In the genomic region with DNA sequence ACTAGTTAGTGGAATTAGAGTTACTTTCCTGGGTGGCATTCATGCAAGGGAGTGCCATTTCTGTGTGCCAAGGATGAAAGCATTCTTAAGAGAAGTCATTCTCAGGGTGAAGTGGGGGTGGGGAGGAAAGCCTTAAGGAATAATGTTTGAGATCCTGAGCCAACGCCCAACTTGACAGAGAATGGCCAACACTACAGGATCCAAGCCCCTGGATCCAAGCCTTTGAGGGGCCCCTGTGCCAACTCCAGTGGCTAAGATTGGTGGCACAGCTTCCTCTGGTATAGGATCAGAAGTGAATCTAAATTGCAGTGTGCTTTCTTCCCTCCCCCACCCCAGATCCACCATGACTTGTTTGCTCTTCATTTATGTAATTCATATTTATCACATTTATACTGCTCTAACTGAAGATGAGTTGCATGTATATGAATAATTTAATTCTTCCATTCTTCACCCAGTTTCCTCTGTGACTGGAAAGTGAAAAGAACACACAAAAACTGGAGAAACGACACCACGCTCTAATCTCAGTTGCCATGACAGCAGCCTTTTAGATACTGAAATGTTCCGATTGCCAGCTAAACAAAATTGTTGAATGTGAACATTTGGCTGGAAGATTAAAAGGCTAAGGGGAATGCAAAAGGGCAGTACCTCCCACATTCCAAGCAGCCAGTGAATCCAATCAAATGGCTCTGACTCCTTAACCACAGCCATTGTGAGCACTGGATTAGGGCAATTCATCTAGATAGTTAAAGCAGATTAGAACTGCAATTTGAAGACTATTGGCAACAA, we compare ENCODE assay signal across 8 cellular contexts. TPM values are rescaled to one million over a fixed set of nuclear protein-coding genes. Genes with fewer than 3 reads are reported as not detected.
DNase-seq lines count a peak whose midpoint lies in the region; ATAC-seq, FAIRE-seq and TF ChIP-seq lines count a peak whose summit lies in the region.

No MANE protein-coding gene starts in this region.

- intact Hi-C loops in K562 (cut with micrococcal nuclease) = no loop called here
- intact Hi-C loops in CD8-positive, alpha-beta T cell (cut with DNase I, micrococcal nuclease) = no loop called here

- CTCF ChIA-PET in K562 (lab: Yijun Ruan, JAX; ENCODE audit: low intra/inter-chr PET ratio) = no interaction called here
- CTCF ChIA-PET in CD8-positive, alpha-beta T cell (lab: Charles Lee) = no interaction called here

- H3K4me1 Mint-ChIP-seq in activated T-cell treated with anti-CD3 and anti-CD28 coated beads, Interleukin-2, amount 50 U/mL, for 24 hours (ENCODE audit: low read depth) = peaks cover 8% of the 10 kb centered on the region
- H3K4me1 Mint-ChIP-seq in CD8-positive, alpha-beta T cell (ENCODE audit: low read depth) = peaks cover 9% of the 10 kb centered on the region

- no peak overlapping the region for H3K4me2 ChIP-seq in K562 (ENCODE audit: insufficient read depth, low read length)

- FAIRE-seq in K562 (lab: Jason Lieb, UNC) = no peak

- H3K9me3 ChIP-seq in HUES64 (ENCODE audit: insufficient read depth, low read depth, low read length) (no peaks in the 10 kb centered on the region), K562 (replicated peaks; ENCODE audit: control insufficient read depth, insufficient read depth, low read depth, low read length) (no peaks in the 10 kb centered on the region)
- no peaks in the 10 kb centered on the region for H3K9me3 ChIP-seq in CD8-positive, alpha-beta T cell (ENCODE audit: low read length)

- no peaks in the 10 kb centered on the region; the same call in 1 of the 2 replicates for H3K27me3 ChIP-seq in HUES64 (ENCODE audit: insufficient read depth, low read length)
- H3K27me3 ChIP-seq in K562 (ENCODE audit: control insufficient read depth in 2 of 2, insufficient read depth in 2 of 2, low read length in 2 of 2) = peaks cover 34 to 47% of the 10 kb centered on the region in 2 experiments; a peak in 4 of 5 replicates
- H3K27me3 ChIP-seq in layer of hippocampus (ENCODE audit: control insufficient read depth, insufficient read depth, low read length) = no peaks in the 10 kb centered on the region
- peaks cover 8% of the 10 kb centered on the region for H3K27me3 ChIP-seq in CD8-positive, alpha-beta T cell (ENCODE audit: insufficient read depth, low read length)

- DNase-seq in AG20443 (ENCODE audit: low spot score) (peak; percentile 67), K562 (ENCODE audit: extremely low read depth in 1 of 4, low spot score in 3 of 4) (no peak), NCI-H187 (lab: John Stamatoyannopoulos, UW) (no peak)
- no peak for DNase-seq in stimulated activated CD4-positive, alpha-beta T cell treated with anti-CD3 and anti-CD28 coated beads, Interleukin-12 subunit alpha, Interleukin-12 subunit beta, amount 100 ng/mL, for 4 hours
- no peak for DNase-seq in activated T-cell treated with anti-CD3 and anti-CD28 coated beads, Interleukin-2, amount 50 U/mL, for 24 hours
- no peak for DNase-seq in CD8-positive, alpha-beta T cell

- H3K79me2 ChIP-seq in K562 (ENCODE audit: control insufficient read depth, insufficient read depth, low read length) = no peaks in the 10 kb centered on the region

- H3K27me3 Mint-ChIP-seq in activated T-cell treated with anti-CD3 and anti-CD28 coated beads, Interleukin-2, amount 50 U/mL, for 24 hours = peaks cover 7% of the 10 kb centered on the region
- H3K27me3 Mint-ChIP-seq in CD8-positive, alpha-beta T cell (ENCODE audit: low read depth) = peaks cover 36% of the 10 kb centered on the region

- POLR2A ChIA-PET in K562 (lab: Yijun Ruan, JAX) = interaction anchor here (1.1 kb wide), 1 partner anchor 52 kb away, joined by 5 read pairs; no protein-coding TSS in a partner anchor
- POLR2A ChIA-PET in CD8-positive, alpha-beta T cell (lab: Charles Lee) = no interaction called here

- H3K36me3 Mint-ChIP-seq in activated T-cell treated with anti-CD3 and anti-CD28 coated beads, Interleukin-2, amount 50 U/mL, for 24 hours (ENCODE audit: low read depth) = no peaks in the 10 kb centered on the region
- H3K36me3 Mint-ChIP-seq in CD8-positive, alpha-beta T cell = no peaks in the 10 kb centered on the region

- peak overlapping the region; percentile 85; the same call in 1 of the 2 replicates for H3K9ac ChIP-seq in HUES64 (ENCODE audit: low read depth, low read length)
- no peak overlapping the region for H3K9ac ChIP-seq in K562 (ENCODE audit: insufficient read depth in 1 of 2, low read depth in 2 of 2, low read length in 2 of 2)

- TF ChIP-seq CTCF in K562 (IDR thresholded peaks at IDR 0.05 in 2 of 3, conservative IDR thresholded peaks at IDR 0.05 in 1 of 3; ENCODE audit: insufficient read depth in 2 of 3, low read depth in 1 of 3, low read length in 3 of 3) = no peak
- no peak for TF ChIP-seq CTCF in CD8-positive, alpha-beta T cell (IDR thresholded peaks at IDR 0.05)

- H3K4me3 ChIP-seq in HUES64 (ENCODE audit: low read length) = peak overlapping the region; percentile 90
- H3K4me3 ChIP-seq in K562 = no peak overlapping the region
- H3K4me3 ChIP-seq in CD8-positive, alpha-beta T cell (ENCODE audit: low read depth, low read length) = no peak overlapping the region

- BruUV-seq in K562 (replicated peaks; lab: Mats Ljungman, UMichigan) = no TSS peak

- H4K20me1 ChIP-seq in K562 (replicated peaks; ENCODE audit: control insufficient read depth, insufficient read depth, low read length) = no peaks in the 10 kb centered on the region

- WGBS in HUES64 = 73% methylated on average over 4 of the region's 4 CpGs
- WGBS in K562 (ENCODE audit: insufficient coverage, low coverage, missing lambda C conversion rate) = 5% methylated on average over 4 of the region's 4 CpGs

- TF ChIP-seq POLR2A in K562 (conservative IDR thresholded peaks at IDR 0.05) = no peak

- in situ Hi-C loops in K562 (cut with MboI) = no loop called here

- H2AFZ ChIP-seq in K562 (ENCODE audit: low read depth, low read length) = no peak overlapping the region

- TF ChIP-seq EP300 in K562 (IDR thresholded peaks at IDR 0.05; ENCODE audit: low read length) = no peak

- no peaks in the 10 kb centered on the region for H3K9me1 ChIP-seq in K562 (ENCODE audit: control insufficient read depth, insufficient read depth, low read length)

- peaks cover 3% of the 10 kb centered on the region for H3K9me3 Mint-ChIP-seq in activated T-cell treated with anti-CD3 and anti-CD28 coated beads, Interleukin-2, amount 50 U/mL, for 24 hours
- no peaks in the 10 kb centered on the region for H3K9me3 Mint-ChIP-seq in CD8-positive, alpha-beta T cell

- H3K4me1 ChIP-seq in HUES64 (ENCODE audit: insufficient read depth, low read length) (peaks cover 69% of the 10 kb centered on the region), K562 (replicated peaks in 1 of 2; ENCODE audit: control insufficient read depth in 2 of 2, insufficient read depth in 2 of 2, low read length in 2 of 2) (peaks cover 0 to 6% of the 10 kb centered on the region in 2 experiments; a peak in 3 of 5 replicates)
- no peaks in the 10 kb centered on the region for H3K4me1 ChIP-seq in CD8-positive, alpha-beta T cell (ENCODE audit: insufficient read depth, low read length)

- H3K27ac Mint-ChIP-seq in activated T-cell treated with anti-CD3 and anti-CD28 coated beads, Interleukin-2, amount 50 U/mL, for 24 hours = no peak overlapping the region
- no peak overlapping the region for H3K27ac Mint-ChIP-seq in CD8-positive, alpha-beta T cell

- peak overlapping the region; percentile 29 for H3K27ac ChIP-seq in HUES64 (ENCODE audit: low read depth, low read length)
- H3K27ac ChIP-seq in K562 (ENCODE audit: extremely low read depth, low read depth, low read length) = no peak overlapping the region
- H3K27ac ChIP-seq in layer of hippocampus (ENCODE audit: low read depth, low read length) = peak overlapping the region; percentile 7
- H3K27ac ChIP-seq in CD8-positive, alpha-beta T cell (ENCODE audit: low read depth, low read length) = no peak overlapping the region

- H3K36me3 ChIP-seq in HUES64 (ENCODE audit: insufficient read depth, low read length) (no peaks in the 10 kb centered on the region), K562 (ENCODE audit: control insufficient read depth, insufficient read depth, low read length) (no peaks in the 10 kb centered on the region)
- H3K36me3 ChIP-seq in CD8-positive, alpha-beta T cell (ENCODE audit: insufficient read depth, low read length) = no peaks in the 10 kb centered on the region

- no peak overlapping the region for H3K4me3 Mint-ChIP-seq in activated T-cell treated with anti-CD3 and anti-CD28 coated beads, Interleukin-2, amount 50 U/mL, for 24 hours
- H3K4me3 Mint-ChIP-seq in CD8-positive, alpha-beta T cell = no peak overlapping the region

- no peak for TF ChIP-seq RAD21 in K562 (CRISPR knock-in tag; conservative IDR thresholded peaks at IDR 0.05 in 1 of 2, IDR thresholded peaks at IDR 0.05 in 1 of 2)

- ATAC-seq in K562 = no peak
- no peak for ATAC-seq in CD8-positive, alpha-beta T cell

TF ChIP-seq in K562, 482 proteins besides CTCF, POLR2A, EP300 and RAD21:
- peak; percentile 50 for TF ChIP-seq RFX1 (IDR thresholded peaks at IDR 0.05)
- no peak for TF ChIP-seq HES1 (IDR thresholded peaks at IDR 0.05; ENCODE audit: low read depth)

RNA-seq across cellular contexts. Expression of gene ZNF608, which starts 4.5 kb away (rescaled TPM):
- 30.8 TPM for polyA plus RNA-seq in HUES64 (2013, experiment 1 of 2)
- polyA plus RNA-seq in HUES64 (2013, experiment 2 of 2) = 38.7 TPM
- 0.76 and 2.3 TPM in 2 replicates for total RNA-seq in K562 (2011; cell fraction: chromatin; rRNA removed; ENCODE audit: low replicate concordance)
- 0.92 and 1.3 TPM in 2 replicates for total RNA-seq in K562 (2011; cell fraction: nucleolus; rRNA removed)
- total RNA-seq in K562 (2011; cell fraction: nucleoplasm; rRNA removed) = 1.0 and 1.8 TPM in 2 replicates
- total RNA-seq in K562 (2014; rRNA removed) = 1.00 and 1.5 TPM in 2 replicates
- 1.4 and 1.5 TPM in 2 replicates for total RNA-seq in K562 (2014; rRNA removed; fragmentation: Illumina TruSeq; extraction: Trizol)
- total RNA-seq in K562 (2015; rRNA removed; fragmentation: Illumina TruSeq; extraction: Trizol) = 1.5 and 1.6 TPM in 2 replicates
- total RNA-seq in K562 (2021) = 1.5 and 2.3 TPM in 2 replicates
- polyA plus RNA-seq in K562 (2011; rRNA removed) = 0.69 and 0.89 TPM in 2 replicates
- 0.28 and 0.36 TPM in 2 replicates for polyA plus RNA-seq in K562 (2011; cell fraction: cytosol; rRNA removed)
- 0.48 and 1.3 TPM in 2 replicates for polyA plus RNA-seq in K562 (2011; cell fraction: nucleus; rRNA removed)
- 1.5 and 3.0 TPM in 2 replicates for polyA plus RNA-seq in K562 (2012)
- 1.1 and 1.4 TPM in 2 replicates for polyA plus RNA-seq in K562 (2014; fragmentation: Illumina TruSeq; extraction: Trizol)
- under 1 TPM; 0.38 to 0.83 TPM for polyA plus RNA-seq in K562 (2014; fragmentation: Nextera tagmentation; extraction: Ambion mirVana)
- polyA plus RNA-seq in K562 (2014; rRNA removed) = 0.69 and 1.5 TPM in 2 replicates
- 0.93 and 1.3 TPM in 2 replicates for polyA minus RNA-seq in K562 (2011; rRNA and poly(A)+ RNA removed)
- 0.36 TPM in 1 of 2 replicates, not detected in the other for polyA minus RNA-seq in K562 (2011; cell fraction: cytosol; rRNA and poly(A)+ RNA removed)
- 0.33 and 0.54 TPM in 2 replicates for polyA minus RNA-seq in K562 (2011; cell fraction: nucleus; rRNA and poly(A)+ RNA removed)
- total RNA-seq in CD8-positive, alpha-beta T cell = 1 to 10 TPM in 1 of 2 experiments, under 1 TPM in 1; 0.27 to 1.1 TPM

Comparison
In these comparisons a context has a peak if more than half of its experiments do, and no peak if none do; other contexts are left out.
1. H3K27ac ChIP-seq: peak in HUES64 (single experiment) and layer of hippocampus (single experiment); none in K562 (single experiment) and CD8-positive, alpha-beta T cell (single experiment).